ENCODE assay signal across 17 cellular contexts in the genomic region with DNA sequence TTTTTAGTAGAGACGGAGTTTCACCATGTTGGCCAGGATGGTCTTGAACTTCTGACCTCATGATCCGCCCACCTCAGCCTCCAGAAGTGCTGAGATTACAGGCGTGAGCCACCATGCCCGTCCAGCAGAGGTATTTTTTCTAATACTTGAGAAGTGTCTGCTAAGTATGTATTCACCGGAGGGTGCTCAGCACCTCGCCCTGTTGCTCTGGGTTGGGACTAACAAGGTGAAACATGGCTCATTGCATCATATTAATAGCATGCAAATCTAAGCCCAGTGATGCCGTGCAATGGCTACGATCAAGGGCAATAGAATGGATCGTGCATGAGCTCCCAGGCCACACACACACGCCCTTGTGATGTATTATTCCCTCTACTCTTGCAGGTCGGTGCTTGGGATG.
A peak's percentile ranks its signal among the peaks of the same experiment; 100 is the strongest.
DNase-seq lines count a peak whose midpoint lies in the region; ATAC-seq and TF ChIP-seq lines count a peak whose summit lies in the region.
"Had no signal": no experiment of that assay in that cellular context is flagged by ENCODE, and none has a peak within 500 bp of the region (broad histone marks: within the 10 kb centered on the region; RNA-seq: fewer than 3 reads in every experiment).

No MANE protein-coding gene starts in this region.

- no peak for ATAC-seq in heart left ventricle
- peak; percentile 4 for ATAC-seq in left colon
- no peak for ATAC-seq in Right ventricle myocardium superior (ENCODE audit: poor library complexity)
- ATAC-seq in HG02938 (IDR thresholded peaks at IDR 0.05; ENCODE audit: unreplicated experiment), result no peak

- H3K9me3 ChIP-seq in left ventricle myocardium inferior (replicated peaks), result no peaks in the 10 kb centered on the region
- peaks cover 0 to 5% (median 0%) of the 10 kb centered on the region in 12 donors for H3K9me3 ChIP-seq in heart left ventricle
- peaks cover 2% of the 10 kb centered on the region for H3K9me3 ChIP-seq in trophoblast cell (ENCODE audit: insufficient read depth, low read depth, low read length)
- H3K9me3 ChIP-seq: BLaER1 had no signal

- H3K27ac ChIP-seq in left ventricle myocardium inferior (replicated peaks), result peak overlapping the region; percentile 84
- H3K27ac ChIP-seq in heart left ventricle, result peak overlapping the region in 5 of 12 donors; percentile 26 to 73 (median 47)
- no peak overlapping the region for H3K27ac ChIP-seq in trophoblast cell (ENCODE audit: low read depth, low read length)
- H3K27ac ChIP-seq: 22Rv1, BLaER1, SK-N-MC had no signal

- no peak for TF ChIP-seq CTCF in left ventricle myocardium inferior (IDR thresholded peaks at IDR 0.05; ENCODE audit: borderline replicate concordance)
- TF ChIP-seq CTCF in heart left ventricle (IDR thresholded peaks at IDR 0.05), result no peak
- no peak for TF ChIP-seq CTCF in nephron progenitor cell (IDR thresholded peaks at IDR 0.05)

- no peak overlapping the region for H3K27ac Mint-ChIP-seq in nephron progenitor cell

- intact Hi-C loops in left ventricle myocardium inferior (cut with micrococcal nuclease) (loop anchor here (10.0 kb wide), 1 partner anchor 83 kb away; no protein-coding TSS in a partner anchor), heart left ventricle (cut with DNase I) (loop anchor here in 1 of 10 donors (5.0 kb wide), 1 partner anchor 60 kb away; no protein-coding TSS in a partner anchor), left colon (cut with DNase I, micrococcal nuclease) (no loop called here), Right ventricle myocardium superior (cut with DNase I) (no loop called here)

- peaks cover 40% of the 10 kb centered on the region for H3K36me3 Mint-ChIP-seq in nephron progenitor cell (ENCODE audit: low read depth)

- WGBS in heart left ventricle, 4 donors, result 85 to 88% (median 85%) methylated on average over 11 of the region's 11 CpGs
- WGBS in trophoblast cell (ENCODE audit: extremely low coverage, insufficient coverage, insufficient read length), result no CpG with 5 or more reads among the region's 11 CpGs

- H3K14ac ChIP-seq in trophoblast cell (ENCODE audit: low read length), result no peak overlapping the region

- peaks cover 45% of the 10 kb centered on the region for H3K4me1 ChIP-seq in left ventricle myocardium inferior
- peaks cover 0 to 42% (median 35%) of the 10 kb centered on the region in 12 donors for H3K4me1 ChIP-seq in heart left ventricle
- peaks cover 9% of the 10 kb centered on the region in 2 experiments for H3K4me1 ChIP-seq in trophoblast cell (ENCODE audit: control insufficient read depth in 1 of 2, insufficient read depth in 2 of 2, low read length in 2 of 2)

- no peak overlapping the region for H2BK120ac ChIP-seq in trophoblast cell (ENCODE audit: insufficient read depth, low read length, poor library complexity)

- no peak overlapping the region for H2AFZ ChIP-seq in trophoblast cell (ENCODE audit: insufficient read depth, low read length, poor library complexity)

- TF ChIP-seq POLR2A in heart left ventricle (IDR thresholded peaks at IDR 0.05), result no peak

- peaks cover 53% of the 10 kb centered on the region for H3K4me1 Mint-ChIP-seq in nephron progenitor cell

- H3K23ac ChIP-seq in trophoblast cell (ENCODE audit: low read length), result no peak overlapping the region

- no peak overlapping the region for H3K18ac ChIP-seq in trophoblast cell (ENCODE audit: low read length)

- no peak overlapping the region for H4K12ac ChIP-seq in trophoblast cell (ENCODE audit: low read depth, low read length)

- H3K27me3 ChIP-seq in left ventricle myocardium inferior (ENCODE audit: low read depth) (no peaks in the 10 kb centered on the region), heart left ventricle (no peaks in the 10 kb centered on the region), trophoblast cell (ENCODE audit: insufficient read depth, low read length) (no peaks in the 10 kb centered on the region)

- H3K4me3 ChIP-seq in left ventricle myocardium inferior (no peak overlapping the region), heart left ventricle (no peak overlapping the region), trophoblast cell (ENCODE audit: low read depth, low read length) (peak overlapping the region; percentile 21)
- H3K4me3 ChIP-seq: BLaER1, SK-N-MC had no signal

- no peak overlapping the region for H3K4me2 ChIP-seq in trophoblast cell (ENCODE audit: low read length)
- H3K4me2 ChIP-seq: BLaER1 had no signal

- H2AK5ac ChIP-seq in trophoblast cell (ENCODE audit: low read length), result no peak overlapping the region

- no peaks in the 10 kb centered on the region for H3K9me3 Mint-ChIP-seq in nephron progenitor cell

- no peaks in the 10 kb centered on the region for H3K79me1 ChIP-seq in trophoblast cell (ENCODE audit: low read length)

- H4K91ac ChIP-seq in trophoblast cell (ENCODE audit: low read depth, low read length), result no peak overlapping the region

- no peak overlapping the region for H3K4ac ChIP-seq in trophoblast cell (ENCODE audit: low read depth, low read length)

- DNase-seq in left ventricle myocardium inferior (no peak), heart left ventricle (no peak), left colon (no peak), trophoblast cell (no peak), nephron progenitor cell (no peak), Right ventricle myocardium superior (no peak)
- no peak for DNase-seq in activated effector memory CD4-positive, alpha-beta T cell treated with Interleukin-2 at 50 U/mL for 16 hours
- DNase-seq: H7, Karpas-422, MM.1S, NCI-H1436 treated with DMSO at 0.1 percent for 48 hours, NCI-H2081, NCI-H524 had no signal

- no peaks in the 10 kb centered on the region for H3K79me2 ChIP-seq in trophoblast cell (ENCODE audit: control insufficient read depth, insufficient read depth, low read length, poor library complexity)

- H2BK5ac ChIP-seq in trophoblast cell (ENCODE audit: low read depth, low read length, poor library complexity), result no peak overlapping the region

- H4K8ac ChIP-seq in trophoblast cell (ENCODE audit: low read depth, low read length), result no peak overlapping the region

- H3K9ac ChIP-seq in trophoblast cell (ENCODE audit: low read length), result no peak overlapping the region
- H3K9ac ChIP-seq: BLaER1 had no signal

- no peaks in the 10 kb centered on the region for H3K27me3 Mint-ChIP-seq in nephron progenitor cell (ENCODE audit: low read depth, poor library complexity)

- H3K36me3 ChIP-seq in left ventricle myocardium inferior (no peaks in the 10 kb centered on the region), heart left ventricle (no peaks in the 10 kb centered on the region), trophoblast cell (ENCODE audit: control insufficient read depth in 1 of 2, insufficient read depth in 2 of 2, low read length in 2 of 2) (peaks cover 0 to 2% of the 10 kb centered on the region in 2 experiments)
- H3K36me3 ChIP-seq: BLaER1 had no signal

- H3K4me3 Mint-ChIP-seq in nephron progenitor cell, result no peak overlapping the region

- no peak overlapping the region for H2BK12ac ChIP-seq in trophoblast cell (ENCODE audit: low read length)
